ENCODE assay signal across 2 cellular contexts in the genomic region with DNA sequence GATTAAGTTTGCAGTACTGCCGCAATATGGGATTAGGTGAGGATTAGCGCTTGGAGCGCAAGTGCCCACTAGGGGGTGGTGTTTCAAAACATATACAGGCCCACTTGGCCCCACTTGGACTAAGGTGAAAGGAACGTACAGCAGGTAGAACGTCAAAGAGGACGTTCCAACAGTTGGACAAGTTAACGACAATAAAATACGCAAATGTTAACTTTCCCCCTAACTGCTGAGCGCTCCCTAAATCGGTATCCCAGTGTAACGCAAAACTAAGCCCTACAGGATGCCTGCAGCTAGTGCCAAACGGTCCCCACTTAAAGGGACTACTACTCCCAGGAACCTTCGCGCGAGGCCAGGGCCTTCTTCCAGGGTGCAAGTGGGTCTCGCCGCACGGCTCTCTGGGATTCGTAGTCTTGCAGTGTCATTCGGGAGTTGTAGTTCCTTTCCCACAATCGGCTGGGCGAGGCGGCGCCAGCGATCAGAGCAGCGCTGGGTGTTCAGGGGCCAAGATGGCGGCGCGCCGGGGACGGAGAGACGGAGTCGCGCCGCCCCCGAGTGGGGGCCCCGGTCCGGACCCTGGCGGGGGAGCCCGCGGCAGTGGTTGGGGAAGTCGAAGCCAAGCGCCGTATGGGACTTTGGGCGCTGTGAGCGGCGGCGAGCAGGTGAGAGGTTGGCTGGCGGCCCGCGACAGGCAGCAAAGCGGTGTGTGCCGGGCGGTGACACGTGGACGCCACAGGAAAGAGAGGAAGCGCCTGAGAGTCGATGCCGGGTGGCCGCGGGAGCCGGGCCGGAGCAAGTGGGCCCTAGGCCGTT.
TF ChIP-seq lines count a peak whose summit lies in the region.

Gene PPRC1 (plus strand): TSS at position 478 of the 810 bp plus-strand sequence. CDS start 29 bp downstream, at position 507.

TF ChIP-seq in A549, 52 proteins besides CTCF, POLR2A, EP300 and RAD21 (continued from another document):
- TF ChIP-seq MAX (IDR thresholded peaks at IDR 0.05) (peak; percentile 87), TP53 (CRISPR knock-in tag; IDR thresholded peaks at IDR 0.05) (no peak), FOXS1 (CRISPR knock-in tag; IDR thresholded peaks at IDR 0.05) (no peak), RCOR1 (IDR thresholded peaks at IDR 0.05; ENCODE audit: low read depth, low read length) (no peak), JUN (IDR thresholded peaks at IDR 0.05) (peak; percentile 78 to 93; a peak in 4 of 5 replicates), EHF (CRISPR knock-in tag; IDR thresholded peaks at IDR 0.05) (no peak)

TF ChIP-seq in K562, 482 proteins besides CTCF, POLR2A, EP300 and RAD21 (continued from another document and continues in another):
- TF ChIP-seq, protein P1, sequence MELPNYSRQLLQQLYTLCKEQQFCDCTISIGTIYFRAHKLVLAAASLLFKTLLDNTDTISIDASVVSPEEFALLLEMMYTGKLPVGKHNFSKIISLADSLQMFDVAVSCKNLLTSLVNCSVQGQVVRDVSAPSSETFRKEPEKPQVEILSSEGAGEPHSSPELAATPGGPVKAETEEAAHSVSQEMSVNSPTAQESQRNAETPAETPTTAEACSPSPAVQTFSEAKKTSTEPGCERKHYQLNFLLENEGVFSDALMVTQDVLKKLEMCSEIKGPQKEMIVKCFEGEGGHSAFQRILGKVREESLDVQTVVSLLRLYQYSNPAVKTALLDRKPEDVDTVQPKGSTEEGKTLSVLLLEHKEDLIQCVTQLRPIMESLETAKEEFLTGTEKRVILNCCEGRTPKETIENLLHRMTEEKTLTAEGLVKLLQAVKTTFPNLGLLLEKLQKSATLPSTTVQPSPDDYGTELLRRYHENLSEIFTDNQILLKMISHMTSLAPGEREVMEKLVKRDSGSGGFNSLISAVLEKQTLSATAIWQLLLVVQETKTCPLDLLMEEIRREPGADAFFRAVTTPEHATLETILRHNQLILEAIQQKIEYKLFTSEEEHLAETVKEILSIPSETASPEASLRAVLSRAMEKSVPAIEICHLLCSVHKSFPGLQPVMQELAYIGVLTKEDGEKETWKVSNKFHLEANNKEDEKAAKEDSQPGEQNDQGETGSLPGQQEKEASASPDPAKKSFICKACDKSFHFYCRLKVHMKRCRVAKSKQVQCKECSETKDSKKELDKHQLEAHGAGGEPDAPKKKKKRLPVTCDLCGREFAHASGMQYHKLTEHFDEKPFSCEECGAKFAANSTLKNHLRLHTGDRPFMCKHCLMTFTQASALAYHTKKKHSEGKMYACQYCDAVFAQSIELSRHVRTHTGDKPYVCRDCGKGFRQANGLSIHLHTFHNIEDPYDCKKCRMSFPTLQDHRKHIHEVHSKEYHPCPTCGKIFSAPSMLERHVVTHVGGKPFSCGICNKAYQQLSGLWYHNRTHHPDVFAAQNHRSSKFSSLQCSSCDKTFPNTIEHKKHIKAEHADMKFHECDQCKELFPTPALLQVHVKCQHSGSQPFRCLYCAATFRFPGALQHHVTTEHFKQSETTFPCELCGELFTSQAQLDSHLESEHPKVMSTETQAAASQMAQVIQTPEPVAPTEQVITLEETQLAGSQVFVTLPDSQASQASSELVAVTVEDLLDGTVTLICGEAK (IDR thresholded peaks at IDR 0.05) = peak; percentile 69
- TF ChIP-seq, protein P1 (CRISPR knock-in tag; IDR thresholded peaks at IDR 0.05) = no peak
- TF ChIP-seq XRCC5 (IDR thresholded peaks at IDR 0.05; ENCODE audit: low read depth, low read length) (peak; percentile 72; the same call in 1 of the 2 replicates), ZBTB11 (CRISPR knock-in tag; IDR thresholded peaks at IDR 0.05) (peak in 1 of 3 experiments; percentile 95; a peak in 2 of 6 replicates), UBTF (IDR thresholded peaks at IDR 0.05; ENCODE audit: borderline replicate concordance in 1 of 2, low read depth in 2 of 2, low read length in 2 of 2) (no peak), YY1 (IDR thresholded peaks at IDR 0.05; ENCODE audit: borderline replicate concordance in 1 of 3, control insufficient read depth in 1 of 3, extremely low read depth in 1 of 3, insufficient read depth in 3 of 3, insufficient read length in 1 of 3, insufficient replicate concordance in 2 of 3, low read depth in 1 of 3, low read length in 2 of 3) (peak; percentile 86 to 98 (median 95)), ZNF518B (CRISPR knock-in tag; IDR thresholded peaks at IDR 0.05) (no peak), YBX1 (IDR thresholded peaks at IDR 0.05) (no peak), VEZF1 (CRISPR knock-in tag; IDR thresholded peaks at IDR 0.05) (peak; percentile 40; the same call in 1 of the 2 replicates), ATF7 (IDR thresholded peaks at IDR 0.05) (peak; percentile 62), HMGN3 (IDR thresholded peaks at IDR 0.05; ENCODE audit: borderline replicate concordance, extremely low read depth, insufficient read length, low read depth, low read length) (peak; percentile 69), POLR2AphosphoS2 (IDR thresholded peaks at IDR 0.05; ENCODE audit: low read length) (peak; percentile 44; the same call in 1 of the 2 replicates), PHB2 (IDR thresholded peaks at IDR 0.05; ENCODE audit: low read depth) (peak; percentile 75), POLR2AphosphoS5 (IDR thresholded peaks at IDR 0.05; ENCODE audit: control insufficient read depth, insufficient read depth, low read depth, low read length) (0 out of 2 replicates have a peak, but pooled peaks have one; percentile 46), ZNF316 (IDR thresholded peaks at IDR 0.05) (peak; percentile 25; the same call in 1 of the 2 replicates), ASH1L (IDR thresholded peaks at IDR 0.05; ENCODE audit: borderline replicate concordance, low read depth, partially characterized antibody) (peak; percentile 44)
- TF ChIP-seq, protein P2, sequence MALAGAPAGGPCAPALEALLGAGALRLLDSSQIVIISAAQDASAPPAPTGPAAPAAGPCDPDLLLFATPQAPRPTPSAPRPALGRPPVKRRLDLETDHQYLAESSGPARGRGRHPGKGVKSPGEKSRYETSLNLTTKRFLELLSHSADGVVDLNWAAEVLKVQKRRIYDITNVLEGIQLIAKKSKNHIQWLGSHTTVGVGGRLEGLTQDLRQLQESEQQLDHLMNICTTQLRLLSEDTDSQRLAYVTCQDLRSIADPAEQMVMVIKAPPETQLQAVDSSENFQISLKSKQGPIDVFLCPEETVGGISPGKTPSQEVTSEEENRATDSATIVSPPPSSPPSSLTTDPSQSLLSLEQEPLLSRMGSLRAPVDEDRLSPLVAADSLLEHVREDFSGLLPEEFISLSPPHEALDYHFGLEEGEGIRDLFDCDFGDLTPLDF (CRISPR knock-in tag; IDR thresholded peaks at IDR 0.05) = peak; percentile 64; the same call in 1 of the 2 replicates
- TF ChIP-seq, protein P3, sequence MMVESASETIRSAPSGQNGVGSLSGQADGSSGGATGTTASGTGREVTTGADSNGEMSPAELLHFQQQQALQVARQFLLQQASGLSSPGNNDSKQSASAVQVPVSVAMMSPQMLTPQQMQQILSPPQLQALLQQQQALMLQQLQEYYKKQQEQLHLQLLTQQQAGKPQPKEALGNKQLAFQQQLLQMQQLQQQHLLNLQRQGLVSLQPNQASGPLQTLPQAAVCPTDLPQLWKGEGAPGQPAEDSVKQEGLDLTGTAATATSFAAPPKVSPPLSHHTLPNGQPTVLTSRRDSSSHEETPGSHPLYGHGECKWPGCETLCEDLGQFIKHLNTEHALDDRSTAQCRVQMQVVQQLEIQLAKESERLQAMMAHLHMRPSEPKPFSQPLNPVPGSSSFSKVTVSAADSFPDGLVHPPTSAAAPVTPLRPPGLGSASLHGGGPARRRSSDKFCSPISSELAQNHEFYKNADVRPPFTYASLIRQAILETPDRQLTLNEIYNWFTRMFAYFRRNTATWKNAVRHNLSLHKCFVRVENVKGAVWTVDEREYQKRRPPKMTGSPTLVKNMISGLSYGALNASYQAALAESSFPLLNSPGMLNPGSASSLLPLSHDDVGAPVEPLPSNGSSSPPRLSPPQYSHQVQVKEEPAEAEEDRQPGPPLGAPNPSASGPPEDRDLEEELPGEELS (CRISPR knock-in tag; IDR thresholded peaks at IDR 0.05; ENCODE audit: borderline replicate concordance) = 0 out of 2 replicates have a peak, but pooled peaks have one; percentile 16
